Comparison of ENCODE assay signal across 9 cellular contexts in genomic region chr1:201461783-201462441, GRCh38. TPM values are rescaled to one million over a fixed set of nuclear protein-coding genes. Genes with fewer than 3 reads are reported as not detected.
DNase-seq lines count a peak whose midpoint lies in the region; ATAC-seq, FAIRE-seq and TF ChIP-seq lines count a peak whose summit lies in the region.
"Had no signal": no experiment of that assay in that cellular context is flagged by ENCODE, and none has a peak within 500 bp of the region (broad histone marks: within the 10 kb centered on the region; RNA-seq: fewer than 3 reads in every experiment).

No MANE protein-coding gene starts in this region.

- intact Hi-C loops in lower leg skin (cut with DNase I; ENCODE audit: low total_unique reads) = no loop called here
- intact Hi-C loops in transverse colon (cut with DNase I; ENCODE audit: low total_unique reads) = no loop called here

- TF ChIP-seq CTCF in cardiac fibroblast (IDR thresholded peaks at IDR 0.05; ENCODE audit: low read depth, low read length) (no peak), lower leg skin (IDR thresholded peaks at IDR 0.05) (no peak), transverse colon (IDR thresholded peaks at IDR 0.05) (no peak)

- H3K9me3 ChIP-seq in transverse colon = no peaks in the 10 kb centered on the region

- no peak for FAIRE-seq in GM12891 (lab: Jason Lieb, UNC)

- peaks cover 19 to 55% (median 39%) of the 10 kb centered on the region in 4 donors for H3K4me1 ChIP-seq in transverse colon

- H3K4me3 ChIP-seq in cardiac fibroblast (replicated peaks in 1 of 2; ENCODE audit: low read depth in 2 of 2, low read length in 2 of 2) (peak overlapping the region in 1 of 2 donors; percentile 11), lower leg skin (ENCODE audit: low read depth, poor library complexity, severe bottlenecking) (no peak overlapping the region), transverse colon (no peak overlapping the region)

- in situ Hi-C loops in transverse colon (cut with MboI; ENCODE audit: low pct_ligation_motif_present in 1 of 4, low pct_unique_long_range_greater_than_20kb in 1 of 4, low sequenced_read_pairs in 3 of 4) = no loop called here

- H3K36me3 ChIP-seq in transverse colon = peaks cover 0 to 4% (median 0%) of the 10 kb centered on the region in 4 donors

- TF ChIP-seq POLR2A in lower leg skin (IDR thresholded peaks at IDR 0.05) = no peak
- TF ChIP-seq POLR2A in transverse colon (IDR thresholded peaks at IDR 0.05) = no peak
- TF ChIP-seq POLR2A in GM12891 (IDR thresholded peaks at IDR 0.05; ENCODE audit: low read depth, low read length) = no peak

- no peak for ATAC-seq in activated CD4-positive, CD25-positive, alpha-beta regulatory T cell treated with anti-CD3 and anti-CD28 coated beads, Interleukin-2, amount 50 U/mL, for 24 hours

- no peak for TF ChIP-seq EP300 in transverse colon (IDR thresholded peaks at IDR 0.05; ENCODE audit: low read depth)

- DNase-seq in LHCN-M2 (ENCODE audit: low read depth) (peak; percentile 99), cardiac fibroblast (ENCODE audit: low read depth in 2 of 2) (peak; percentile 97 to 99), lower leg skin (ENCODE audit: low spot score in 2 of 2) (peak; percentile 90 to 96), transverse colon (peak; percentile 69), GM12891 (ENCODE audit: insufficient read length, low spot score) (no peak), NCI-H2196 treated with DMSO at 0.1 percent for 48 hours (lab: John Stamatoyannopoulos, UW; ENCODE audit: unreplicated experiment) (no peak)
- no peak for DNase-seq in stimulated activated naive CD4-positive, alpha-beta T cell treated with Interleukin-2 at 50 U/mL for 16 hours (lab: John Stamatoyannopoulos, UW)
- DNase-seq: NCI-H1436 had no signal

- peak overlapping the region; percentile 71 to 98 (median 85) for H3K27ac ChIP-seq in transverse colon

- 31 to 37% methylated on average over 12 of the region's 12 CpGs for WGBS in lower leg skin, 2 donors
- WGBS in transverse colon (ENCODE audit: low coverage in 1 of 2), 2 donors = 67% methylated on average over 12 of the region's 12 CpGs; no CpG with 5 or more reads in 1 of the 2 donors

- no peaks in the 10 kb centered on the region for H3K27me3 ChIP-seq in transverse colon

TF ChIP-seq in GM12891, 5 proteins besides CTCF, POLR2A, EP300 and RAD21:
- TF ChIP-seq TAF1 (IDR thresholded peaks at IDR 0.05; ENCODE audit: low read depth, low read length) (no peak), SPI1 (IDR thresholded peaks at IDR 0.05; ENCODE audit: low read depth, low read length) (no peak), POU2F2 (IDR thresholded peaks at IDR 0.05; ENCODE audit: low read depth, low read length) (no peak), PAX5 (IDR thresholded peaks at IDR 0.05; ENCODE audit: insufficient read depth, low read length, severe bottlenecking) (no peak), POLR2AphosphoS5 (IDR thresholded peaks at IDR 0.05; ENCODE audit: low read depth, low read length) (no peak)

RNA-seq across cellular contexts. Expression of gene PHLDA3, which starts 7.1 kb away (rescaled TPM):
- 74.8 and 126 TPM in 2 replicates for total RNA-seq in LHCN-M2 (2014; rRNA removed)
- polyA plus RNA-seq in LHCN-M2 (2012) = 124 TPM
- 100 to 1,000 TPM in 1 of 4 donors, 10 to 100 TPM in 3; 63.0 to 110 (median 72.1) TPM for total RNA-seq in lower leg skin
- total RNA-seq in transverse colon = 10 to 100 TPM; 19.4 to 47.6 (median 31.5) TPM
- 19.4 TPM for polyA plus RNA-seq in GM12891 (2012; ENCODE audit: low read depth, missing spikeins)

RNA-seq across cellular contexts. Expression of gene TNNI1, which starts 40.4 kb away (rescaled TPM):
- total RNA-seq in LHCN-M2 (2014; rRNA removed) (1.7 and 25.7 TPM in 2 replicates), lower leg skin (not detected), transverse colon (under 1 TPM in 2 of 4 donors, not detected in 2; 0.16 to 0.41 TPM)
- 98.0 TPM for polyA plus RNA-seq in LHCN-M2 (2012)
- polyA plus RNA-seq in GM12891 (2012; ENCODE audit: low read depth, missing spikeins) = 0.50 TPM

RNA-seq across cellular contexts. Expression of gene CSRP1, which starts 45.0 kb away (rescaled TPM):
- 336 and 492 TPM in 2 replicates for total RNA-seq in LHCN-M2 (2014; rRNA removed)
- polyA plus RNA-seq in LHCN-M2 (2012) = 491 TPM
- 100 to 1,000 TPM; 310 to 627 (median 401) TPM for total RNA-seq in lower leg skin
- 1,000 to 10,000 TPM in 2 of 4 donors, 100 to 1,000 TPM in 2; 697 to 1,474 (median 915) TPM for total RNA-seq in transverse colon
- polyA plus RNA-seq in GM12891 (2012; ENCODE audit: low read depth, missing spikeins) = 21.0 TPM

Comparison
In these comparisons a context has a peak if more than half of its experiments do, and no peak if none do; other contexts are left out.
1. DNase-seq: peak in LHCN-M2 (single experiment), cardiac fibroblast (2 of 2), lower leg skin (2 of 2) and transverse colon (single experiment); none in GM12891 (single experiment), NCI-H2196 treated with DMSO at 0.1 percent for 48 hours (single experiment) and stimulated activated naive CD4-positive, alpha-beta T cell treated with Interleukin-2 at 50 U/mL for 16 hours (single experiment).